ENCODE assay signal across 19 cellular contexts in the genomic region with DNA sequence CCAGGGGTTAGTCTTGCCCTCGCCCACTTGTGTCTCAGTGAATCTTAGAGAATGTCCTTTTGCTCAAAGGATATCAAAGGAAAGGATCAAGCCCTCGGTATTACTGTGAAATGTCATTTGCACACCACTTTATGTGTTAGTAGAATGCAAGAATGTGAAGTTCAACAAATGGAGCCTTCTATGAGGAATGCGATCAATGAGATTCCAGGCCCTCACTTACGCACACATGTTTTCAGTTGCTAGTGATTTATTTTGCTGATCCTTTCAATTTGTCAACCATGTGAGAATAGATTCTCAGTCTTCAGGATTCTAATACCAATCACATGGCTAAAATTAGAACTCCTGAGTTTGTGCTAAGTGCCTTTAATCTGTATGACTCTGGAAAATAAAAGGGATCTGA.
DNase-seq lines count a peak whose midpoint lies in the region; ATAC-seq and TF ChIP-seq lines count a peak whose summit lies in the region.
"Had no signal": no experiment of that assay in that cellular context is flagged by ENCODE, and none has a peak within 500 bp of the region (broad histone marks: within the 10 kb centered on the region; RNA-seq: fewer than 3 reads in every experiment).

No MANE protein-coding gene starts in this region.

- WGBS in tibial nerve, 2 donors, result 39 to 45% methylated on average over 4 of the region's 4 CpGs

- H3K36me3 ChIP-seq in HAP-1 (replicated peaks) (no peaks in the 10 kb centered on the region), tibial nerve (no peaks in the 10 kb centered on the region)
- H3K36me3 ChIP-seq: BLaER1 treated with 17β-estradiol and CSF1 and Interleukin-3, amounts not matched to agents 10 nM and 100 nM had no signal

- ATAC-seq in activated T-helper 17 cell treated with anti-CD3 and anti-CD28 coated beads, Interleukin-2, amount 50 U/mL, for 72 hours (replicated peaks), result no peak
- ATAC-seq: CD8-positive, alpha-beta T cell; HCT116; HepG2 had no signal

- H3K27ac Mint-ChIP-seq in activated naive CD4-positive, alpha-beta T cell treated with anti-CD3 and anti-CD28 coated beads, Interleukin-2, amount 50 U/mL, for 24 hours, result peak overlapping the region; percentile 83
- H3K27ac Mint-ChIP-seq in activated T-helper 17 cell treated with anti-CD3 and anti-CD28 coated beads, Interleukin-2, amount 50 U/mL, for 72 hours, result peak overlapping the region; percentile 50
- peak overlapping the region; percentile 79 for H3K27ac Mint-ChIP-seq in progenitor cell of endocrine pancreas
- H3K27ac Mint-ChIP-seq: B cell; CD8-positive, alpha-beta T cell; HFFc6; IgD-negative memory B cell had no signal

- H3K27me3 ChIP-seq in HAP-1 (ENCODE audit: low read depth) (no peaks in the 10 kb centered on the region), tibial nerve (no peaks in the 10 kb centered on the region)
- H3K27me3 ChIP-seq: BLaER1 treated with 17β-estradiol and CSF1 and Interleukin-3, amounts not matched to agents 10 nM and 100 nM had no signal

- no peak for TF ChIP-seq CTCF in progenitor cell of endocrine pancreas (IDR thresholded peaks at IDR 0.05; ENCODE audit: unreplicated experiment)
- no peak for TF ChIP-seq CTCF in tibial nerve (IDR thresholded peaks at IDR 0.05)

- no peak overlapping the region for H3K4me3 Mint-ChIP-seq in activated naive CD4-positive, alpha-beta T cell treated with anti-CD3 and anti-CD28 coated beads, Interleukin-2, amount 50 U/mL, for 24 hours
- peak overlapping the region; percentile 36 for H3K4me3 Mint-ChIP-seq in activated T-helper 17 cell treated with anti-CD3 and anti-CD28 coated beads, Interleukin-2, amount 50 U/mL, for 72 hours
- no peak overlapping the region for H3K4me3 Mint-ChIP-seq in progenitor cell of endocrine pancreas (ENCODE audit: low read depth)
- H3K4me3 Mint-ChIP-seq: B cell; CD8-positive, alpha-beta T cell; HFFc6; IgD-negative memory B cell had no signal

- in situ Hi-C loops in HAP-1 (cut with MboI; ENCODE audit: low sequenced_read_pairs), result no loop called here

- H3K9me3 Mint-ChIP-seq in activated naive CD4-positive, alpha-beta T cell treated with anti-CD3 and anti-CD28 coated beads, Interleukin-2, amount 50 U/mL, for 24 hours, result peaks cover 6% of the 10 kb centered on the region
- peaks cover 8% of the 10 kb centered on the region for H3K9me3 Mint-ChIP-seq in activated T-helper 17 cell treated with anti-CD3 and anti-CD28 coated beads, Interleukin-2, amount 50 U/mL, for 72 hours
- H3K9me3 Mint-ChIP-seq in progenitor cell of endocrine pancreas (ENCODE audit: low read depth), result peaks cover 12% of the 10 kb centered on the region

- DNase-seq in activated naive CD4-positive, alpha-beta T cell (lab: John Stamatoyannopoulos, UW), result no peak
- peak; percentile 57 to 72 for DNase-seq in HAP-1 (ENCODE audit: low spot score in 2 of 2)
- no peak for DNase-seq in progenitor cell of endocrine pancreas (ENCODE audit: low spot score, unreplicated experiment)
- no peak for DNase-seq in GM19238 (ENCODE audit: insufficient read length, low spot score)
- no peak for DNase-seq in tibial nerve (ENCODE audit: low spot score in 2 of 2)
- no peak for DNase-seq in NCI-H1092 (lab: John Stamatoyannopoulos, UW)
- DNase-seq: CD8-positive, alpha-beta T cell; DMS 273 treated with DMSO at 0.1 percent for 48 hours; DND-41; GM23248; HFFc6 had no signal

- peaks cover 19% of the 10 kb centered on the region for H3K4me1 Mint-ChIP-seq in activated naive CD4-positive, alpha-beta T cell treated with anti-CD3 and anti-CD28 coated beads, Interleukin-2, amount 50 U/mL, for 24 hours
- H3K4me1 Mint-ChIP-seq in activated T-helper 17 cell treated with anti-CD3 and anti-CD28 coated beads, Interleukin-2, amount 50 U/mL, for 72 hours, result peaks cover 18% of the 10 kb centered on the region
- H3K4me1 Mint-ChIP-seq in progenitor cell of endocrine pancreas (ENCODE audit: low read depth), result peaks cover 3% of the 10 kb centered on the region

- H3K9me3 ChIP-seq in HAP-1, result peaks cover 4% of the 10 kb centered on the region
- peaks cover 0 to 12% (median 0%) of the 10 kb centered on the region in 4 donors for H3K9me3 ChIP-seq in tibial nerve

- no peak for TF ChIP-seq EP300 in tibial nerve (IDR thresholded peaks at IDR 0.05)

- H3K4me1 ChIP-seq in HAP-1, result peaks cover 33% of the 10 kb centered on the region
- no peaks in the 10 kb centered on the region for H3K4me1 ChIP-seq in tibial nerve

- H3K4me3 ChIP-seq in HAP-1 (no peak overlapping the region), tibial nerve (no peak overlapping the region)
- H3K4me3 ChIP-seq: BLaER1 treated with 17β-estradiol and CSF1 and Interleukin-3, amounts not matched to agents 10 nM and 100 nM; GM23248 had no signal

- no peak for TF ChIP-seq POLR2A in tibial nerve (IDR thresholded peaks at IDR 0.05)

- H3K27ac ChIP-seq in tibial nerve, result no peak overlapping the region
- H3K27ac ChIP-seq: BLaER1 treated with 17β-estradiol and CSF1 and Interleukin-3, amounts not matched to agents 10 nM and 100 nM; GM23248; HL-60 had no signal

- peaks cover 4% of the 10 kb centered on the region for H3K36me3 Mint-ChIP-seq in activated naive CD4-positive, alpha-beta T cell treated with anti-CD3 and anti-CD28 coated beads, Interleukin-2, amount 50 U/mL, for 24 hours
- H3K36me3 Mint-ChIP-seq in activated T-helper 17 cell treated with anti-CD3 and anti-CD28 coated beads, Interleukin-2, amount 50 U/mL, for 72 hours (ENCODE audit: low read depth), result no peaks in the 10 kb centered on the region
- H3K36me3 Mint-ChIP-seq in progenitor cell of endocrine pancreas (ENCODE audit: insufficient read depth), result peaks cover 5% of the 10 kb centered on the region
- H3K36me3 Mint-ChIP-seq: CD8-positive, alpha-beta T cell had no signal

- no peaks in the 10 kb centered on the region for H3K27me3 Mint-ChIP-seq in activated naive CD4-positive, alpha-beta T cell treated with anti-CD3 and anti-CD28 coated beads, Interleukin-2, amount 50 U/mL, for 24 hours
- no peaks in the 10 kb centered on the region for H3K27me3 Mint-ChIP-seq in activated T-helper 17 cell treated with anti-CD3 and anti-CD28 coated beads, Interleukin-2, amount 50 U/mL, for 72 hours
- H3K27me3 Mint-ChIP-seq in progenitor cell of endocrine pancreas, result no peaks in the 10 kb centered on the region
- H3K27me3 Mint-ChIP-seq: B cell, IgD-negative memory B cell had no signal

Comparison
In these comparisons a context has a peak if more than half of its experiments do, and no peak if none do; other contexts are left out.
1. DNase-seq: peak in HAP-1 (2 of 2); none in activated naive CD4-positive, alpha-beta T cell (0 of 4), progenitor cell of endocrine pancreas (single experiment), GM19238 (single experiment), tibial nerve (0 of 2) and NCI-H1092 (single experiment).
2. Peak in every context shown above with its lines, with median percentiles within 50 percentile points of each other: H3K27ac Mint-ChIP-seq.